9 cellular contexts compared by ENCODE assay signal in the genomic region with DNA sequence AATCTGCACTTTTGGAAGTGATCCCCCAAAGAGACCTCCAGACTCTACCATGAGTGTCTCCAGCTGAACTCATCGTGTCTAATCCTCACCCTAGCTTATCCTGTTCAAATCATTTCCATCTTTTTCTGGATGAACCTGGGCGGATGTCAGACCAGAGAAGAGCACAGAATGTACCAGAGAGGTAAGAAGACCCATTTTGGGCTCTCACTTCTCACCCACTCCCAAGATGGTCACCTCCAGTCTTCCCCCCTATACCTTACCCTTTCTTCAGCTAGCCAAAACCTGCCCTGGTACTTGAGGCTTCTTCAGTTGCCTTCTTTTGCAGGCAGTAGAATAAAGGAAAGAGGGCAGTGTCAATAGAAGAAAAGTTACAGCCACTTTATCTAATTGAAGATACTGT. TPM values are rescaled to one million over a fixed set of nuclear protein-coding genes. Genes with fewer than 3 reads are reported as not detected.
DNase-seq lines count a peak whose midpoint lies in the region; ATAC-seq, FAIRE-seq and TF ChIP-seq lines count a peak whose summit lies in the region.
"Had no signal": no experiment of that assay in that cellular context is flagged by ENCODE, and none has a peak within 500 bp of the region (broad histone marks: within the 10 kb centered on the region; RNA-seq: fewer than 3 reads in every experiment).

No MANE protein-coding gene starts in this region.

- peak overlapping the region; percentile 93 for H3K4me2 ChIP-seq in OCI-LY1 (ENCODE audit: low read length)
- peak overlapping the region; percentile 82 for H3K4me2 ChIP-seq in osteoblast (ENCODE audit: insufficient read depth, low read length)

- CTCF ChIA-PET in CD4-positive, alpha-beta memory T cell (lab: Charles Lee; ENCODE audit: partially characterized antibody), result interaction anchor here (0.9 to 5.6 kb wide), 18 partner anchors 8 to 416 kb away, joined by 3 to 80 read pairs (median 4); a partner anchor contains a TSS

- no peaks in the 10 kb centered on the region for H3K27me3 Mint-ChIP-seq in CD4-positive, alpha-beta memory T cell
- peaks cover 7% of the 10 kb centered on the region for H3K27me3 Mint-ChIP-seq in endothelial cell (ENCODE audit: unreplicated experiment)

- POLR2A ChIA-PET in CD4-positive, alpha-beta memory T cell (lab: Charles Lee; ENCODE audit: partially characterized antibody), result interaction anchor here (0.5 to 10.9 kb wide), 13 partner anchors 9 to 534 kb away, joined by 3 to 689 read pairs (median 96); a partner anchor contains a TSS

- H3K9me3 Mint-ChIP-seq in CD4-positive, alpha-beta memory T cell, result peaks cover 0 to 2% (median 0%) of the 10 kb centered on the region in 8 donors
- H3K9me3 Mint-ChIP-seq in endothelial cell (ENCODE audit: unreplicated experiment), result no peaks in the 10 kb centered on the region

- no peaks in the 10 kb centered on the region for H3K27me3 ChIP-seq in CD4-positive, alpha-beta memory T cell (ENCODE audit: insufficient read depth, low read length)
- H3K27me3 ChIP-seq in OCI-LY1 (ENCODE audit: insufficient read depth, low read length) (no peaks in the 10 kb centered on the region), osteoblast (ENCODE audit: insufficient read depth, low read length) (no peaks in the 10 kb centered on the region)

- no peak for FAIRE-seq in HTR-8/SVneo (lab: Jason Lieb, UNC)

- peaks cover 13 to 70% of the 10 kb centered on the region in 2 donors for H3K36me3 Mint-ChIP-seq in CD4-positive, alpha-beta memory T cell
- H3K36me3 Mint-ChIP-seq in endothelial cell (ENCODE audit: low read depth, unreplicated experiment), result peaks cover 21% of the 10 kb centered on the region

- no peak for DNase-seq in CD4-positive, alpha-beta memory T cell
- DNase-seq in endothelial cell (ENCODE audit: low spot score), result no peak
- no peak for DNase-seq in osteoblast (ENCODE audit: insufficient read length, low spot score, missing footprints)
- DNase-seq in HTR-8/SVneo (ENCODE audit: insufficient read length, low spot score), result no peak
- no peak for DNase-seq in DMS153 (lab: John Stamatoyannopoulos, UW)
- DNase-seq in NCI-H510A (lab: John Stamatoyannopoulos, UW), result no peak
- DNase-seq: NCI-H2081 treated with DMSO at 0.1 percent for 48 hours had no signal

- intact Hi-C loops in CD4-positive, alpha-beta memory T cell (cut with micrococcal nuclease), result loop anchor here (5.0 kb wide), 2 partner anchors 489 to 1166 kb away; a partner anchor contains a TSS

- peaks cover 8% of the 10 kb centered on the region for H3K36me3 ChIP-seq in CD4-positive, alpha-beta memory T cell (ENCODE audit: insufficient read depth, low read length)
- H3K36me3 ChIP-seq in OCI-LY1 (ENCODE audit: insufficient read depth, low read length) (peaks cover 25% of the 10 kb centered on the region), osteoblast (ENCODE audit: insufficient read depth, low read length) (peaks cover 12% of the 10 kb centered on the region)

- TF ChIP-seq CTCF in OCI-LY1 (IDR thresholded peaks at IDR 0.05; ENCODE audit: low read length) (no peak), endothelial cell (IDR thresholded peaks at IDR 0.05; ENCODE audit: unreplicated experiment) (no peak), osteoblast (IDR thresholded peaks at IDR 0.05; ENCODE audit: extremely low read depth, low read depth, low read length) (no peak)

- peak overlapping the region; percentile 93 for H3K9ac ChIP-seq in OCI-LY1 (ENCODE audit: low read length)

- peak overlapping the region; percentile 94 for H3K27ac ChIP-seq in CD4-positive, alpha-beta memory T cell (ENCODE audit: low read depth, low read length)
- H3K27ac ChIP-seq in OCI-LY1 (ENCODE audit: low read depth, low read length, poor library complexity, severe bottlenecking) (peak overlapping the region; percentile 88), osteoblast (ENCODE audit: low read depth, low read length) (peak overlapping the region; percentile 98)

- no peaks in the 10 kb centered on the region for H3K9me3 ChIP-seq in CD4-positive, alpha-beta memory T cell (ENCODE audit: control insufficient read depth in 1 of 2, low read length in 2 of 2)
- H3K9me3 ChIP-seq in OCI-LY1 (ENCODE audit: low read length) (no peaks in the 10 kb centered on the region), osteoblast (ENCODE audit: low read depth, low read length) (no peaks in the 10 kb centered on the region)

- peak overlapping the region; percentile 97 to 100 (median 98) for H3K4me3 Mint-ChIP-seq in CD4-positive, alpha-beta memory T cell
- H3K4me3 Mint-ChIP-seq in endothelial cell (ENCODE audit: unreplicated experiment), result peak overlapping the region; percentile 97

- peak overlapping the region; percentile 97 to 99 for H3K4me3 ChIP-seq in CD4-positive, alpha-beta memory T cell (ENCODE audit: low read length in 2 of 2)
- H3K4me3 ChIP-seq in OCI-LY1 (ENCODE audit: low read depth, low read length, poor library complexity, severe bottlenecking), result peak overlapping the region; percentile 77
- H3K4me3 ChIP-seq in osteoblast (ENCODE audit: insufficient read depth, low read length), result peak overlapping the region; percentile 94

- peaks cover 31 to 64% (median 47%) of the 10 kb centered on the region in 4 donors for H3K4me1 Mint-ChIP-seq in CD4-positive, alpha-beta memory T cell
- peaks cover 28% of the 10 kb centered on the region for H3K4me1 Mint-ChIP-seq in endothelial cell (ENCODE audit: unreplicated experiment)

- H4K20me1 ChIP-seq in OCI-LY1 (ENCODE audit: insufficient read depth, low read length), result no peaks in the 10 kb centered on the region
- H4K20me1 ChIP-seq in osteoblast (ENCODE audit: insufficient read depth, low read length), result peaks cover 3% of the 10 kb centered on the region

- ATAC-seq in GM21526 (IDR thresholded peaks at IDR 0.05; ENCODE audit: low FRiP score, unreplicated experiment), result no peak

- H3K4me1 ChIP-seq in CD4-positive, alpha-beta memory T cell (ENCODE audit: insufficient read depth, low read length), result peaks cover 46% of the 10 kb centered on the region
- peaks cover 39% of the 10 kb centered on the region for H3K4me1 ChIP-seq in OCI-LY1 (ENCODE audit: insufficient read depth, low read length, severe bottlenecking)
- peaks cover 29% of the 10 kb centered on the region for H3K4me1 ChIP-seq in osteoblast (ENCODE audit: insufficient read depth, low read length)

- peaks cover 12% of the 10 kb centered on the region for H3K79me2 ChIP-seq in OCI-LY1 (ENCODE audit: insufficient read depth, low read length)
- H3K79me2 ChIP-seq in osteoblast (ENCODE audit: insufficient read depth, low read length), result peaks cover 81% of the 10 kb centered on the region

- peak overlapping the region; percentile 98 to 100 (median 99) for H3K27ac Mint-ChIP-seq in CD4-positive, alpha-beta memory T cell
- peak overlapping the region; percentile 98 for H3K27ac Mint-ChIP-seq in endothelial cell (ENCODE audit: unreplicated experiment)

- H3K9me2 ChIP-seq in OCI-LY1 (ENCODE audit: low read depth, low read length), result no peaks in the 10 kb centered on the region

- H2AFZ ChIP-seq in OCI-LY1 (ENCODE audit: low read length) (no peak overlapping the region), osteoblast (ENCODE audit: low read length) (no peak overlapping the region)

- H3F3A ChIP-seq in OCI-LY1 (ENCODE audit: insufficient read depth, low read length), result no peaks in the 10 kb centered on the region

RNA-seq across cellular contexts. Expression of a gene that starts 27.9 kb away (rescaled TPM):
- 10 to 100 TPM; 43.4 to 47.8 TPM for total RNA-seq in CD4-positive, alpha-beta memory T cell
- polyA plus RNA-seq in CD4-positive, alpha-beta memory T cell, result 10 to 100 TPM; 35.8 to 47.0 TPM
- total RNA-seq in endothelial cell (ENCODE audit: unreplicated experiment), result 1.1 TPM
- 3.5 and 3.6 TPM in 2 replicates for total RNA-seq in osteoblast

RNA-seq across cellular contexts. Expression of a gene that starts 52.7 kb away (rescaled TPM):
- total RNA-seq in CD4-positive, alpha-beta memory T cell, result 10 to 100 TPM; 76.5 to 86.9 TPM
- polyA plus RNA-seq in CD4-positive, alpha-beta memory T cell, result 10 to 100 TPM; 67.4 to 68.7 TPM
- total RNA-seq in endothelial cell (ENCODE audit: unreplicated experiment) (30.4 TPM), osteoblast (31.1 and 39.8 TPM in 2 replicates)
